ENCODE assay signal across 10 cellular contexts in genomic region chr2:237181844-237182243, GRCh38.
DNase-seq lines count a peak whose midpoint lies in the region; ATAC-seq and TF ChIP-seq lines count a peak whose summit lies in the region.
"Had no signal": no experiment of that assay in that cellular context is flagged by ENCODE, and none has a peak within 500 bp of the region (broad histone marks: within the 10 kb centered on the region; RNA-seq: fewer than 3 reads in every experiment).

No MANE protein-coding gene starts in this region.

- H3K36me3 ChIP-seq in MG63 (no peaks in the 10 kb centered on the region), mesenchymal stem cell (ENCODE audit: control insufficient read depth in 1 of 2, insufficient read depth in 2 of 2, low read depth in 1 of 2, low read length in 2 of 2) (no peaks in the 10 kb centered on the region), urinary bladder (ENCODE audit: insufficient read depth) (no peaks in the 10 kb centered on the region)

- ATAC-seq in HG03159 (IDR thresholded peaks at IDR 0.05; ENCODE audit: unreplicated experiment) = no peak
- ATAC-seq: activated CD8-positive, alpha-beta T cell treated with anti-CD3 and anti-CD28 coated beads, Interleukin-2, amount 10 ng/mL, durations not matched to agents 7 days and 5 days had no signal

- no peak overlapping the region for H2BK5ac ChIP-seq in mesenchymal stem cell (ENCODE audit: low read depth, low read length, poor library complexity, severe bottlenecking)

- H3K36me3 Mint-ChIP-seq in glutamatergic neuron (ENCODE audit: unreplicated experiment) = no peaks in the 10 kb centered on the region

- WGBS in mesenchymal stem cell = 10% methylated on average over 4 of the region's 4 CpGs
- 29% methylated on average over 4 of the region's 4 CpGs for WGBS in urinary bladder

- no peak overlapping the region for H3K4me3 ChIP-seq in MG63
- H3K4me3 ChIP-seq in mesenchymal stem cell (ENCODE audit: insufficient read depth in 1 of 2, low read depth in 1 of 2, low read length in 2 of 2) = no peak overlapping the region
- no peak overlapping the region for H3K4me3 ChIP-seq in urinary bladder (ENCODE audit: low read depth, low read length)

- peak overlapping the region; percentile 80 to 94 for H3K4ac ChIP-seq in mesenchymal stem cell (ENCODE audit: low read depth in 1 of 2, low read length in 2 of 2)

- no peak overlapping the region for H2BK15ac ChIP-seq in mesenchymal stem cell (ENCODE audit: low read depth, poor library complexity, severe bottlenecking)

- peak overlapping the region; percentile 89 for H2BK120ac ChIP-seq in mesenchymal stem cell (ENCODE audit: low read depth, low read length)

- H3K4me3 Mint-ChIP-seq in glutamatergic neuron (ENCODE audit: unreplicated experiment) = no peak overlapping the region
- H3K4me3 Mint-ChIP-seq: activated CD8-positive, alpha-beta T cell treated with anti-CD3 and anti-CD28 coated beads, Interleukin-2, amount 10 ng/mL, durations not matched to agents 7 days and 5 days; neural crest cell had no signal

- peak overlapping the region; percentile 98 to 99 for H3K18ac ChIP-seq in mesenchymal stem cell (ENCODE audit: low read depth in 1 of 2, low read length in 2 of 2)

- no peaks in the 10 kb centered on the region for H3K27me3 ChIP-seq in MG63
- no peaks in the 10 kb centered on the region for H3K27me3 ChIP-seq in mesenchymal stem cell (ENCODE audit: control insufficient read depth in 1 of 2, insufficient read depth in 1 of 2, low read length in 2 of 2)

- H2AFZ ChIP-seq in mesenchymal stem cell (ENCODE audit: low read depth, low read length) = no peak overlapping the region

- H3K14ac ChIP-seq in mesenchymal stem cell (ENCODE audit: low read length in 2 of 2) = no peak overlapping the region

- no peaks in the 10 kb centered on the region for H3K27me3 Mint-ChIP-seq in glutamatergic neuron (ENCODE audit: unreplicated experiment)

- H3K4me1 Mint-ChIP-seq in glutamatergic neuron (ENCODE audit: low read depth, unreplicated experiment) = no peaks in the 10 kb centered on the region
- H3K4me1 Mint-ChIP-seq: neural crest cell had no signal

- no peak overlapping the region for H2AK5ac ChIP-seq in mesenchymal stem cell (ENCODE audit: low read length, severe bottlenecking)

- no peak overlapping the region for H3K4me2 ChIP-seq in mesenchymal stem cell (ENCODE audit: low read length, poor library complexity, severe bottlenecking)

- peak overlapping the region; percentile 61 to 94 for H2BK12ac ChIP-seq in mesenchymal stem cell (ENCODE audit: low read length in 2 of 2)

- peaks cover 14% of the 10 kb centered on the region for H3K4me1 ChIP-seq in mesenchymal stem cell (ENCODE audit: control insufficient read depth, insufficient read depth, low read depth, low read length)
- H3K4me1 ChIP-seq in urinary bladder (ENCODE audit: insufficient read depth) = no peaks in the 10 kb centered on the region

- no peak overlapping the region for H3K23ac ChIP-seq in mesenchymal stem cell (ENCODE audit: low read length in 2 of 2)

- peak; percentile 70 for DNase-seq in MG63
- peak; percentile 51 for DNase-seq in dedifferentiated amniotic fluid mesenchymal stem cell (ENCODE audit: extremely low spot score)
- DNase-seq in mesenchymal stem cell = peak; percentile 97
- no peak for DNase-seq in glutamatergic neuron
- DNase-seq in NCI-H446 treated with DMSO at 0.1 percent for 48 hours (lab: John Stamatoyannopoulos, UW) = no peak
- DNase-seq: activated CD8-positive, alpha-beta T cell treated with anti-CD3 and anti-CD28 coated beads, Interleukin-2, amount 10 ng/mL, durations not matched to agents 7 days and 5 days; amniotic stem cell had no signal

- H4K8ac ChIP-seq in mesenchymal stem cell (ENCODE audit: low read length) = peak overlapping the region; percentile 79

- no peaks in the 10 kb centered on the region for H3K79me1 ChIP-seq in mesenchymal stem cell (replicated peaks; ENCODE audit: low read length, poor library complexity, severe bottlenecking)

- H3K9ac ChIP-seq in mesenchymal stem cell (ENCODE audit: low read length) = peak overlapping the region; percentile 61

- H3K27ac Mint-ChIP-seq in glutamatergic neuron (ENCODE audit: unreplicated experiment) = no peak overlapping the region
- H3K27ac Mint-ChIP-seq: activated CD8-positive, alpha-beta T cell treated with anti-CD3 and anti-CD28 coated beads, Interleukin-2, amount 10 ng/mL, durations not matched to agents 7 days and 5 days had no signal

- H3K27ac ChIP-seq in mesenchymal stem cell (ENCODE audit: low read length, poor library complexity, severe bottlenecking) = peak overlapping the region; percentile 43
- peak overlapping the region; percentile 52 for H3K27ac ChIP-seq in urinary bladder (ENCODE audit: low read depth)

- H3K9me3 ChIP-seq in MG63 = no peaks in the 10 kb centered on the region
- H3K9me3 ChIP-seq in mesenchymal stem cell (ENCODE audit: control insufficient read depth, low read length) = no peaks in the 10 kb centered on the region

- H4K91ac ChIP-seq in mesenchymal stem cell (ENCODE audit: low read length) = no peak overlapping the region

- TF ChIP-seq CTCF in glutamatergic neuron (IDR thresholded peaks at IDR 0.05; ENCODE audit: partially characterized antibody, unreplicated experiment) = no peak

- no peaks in the 10 kb centered on the region for H3K9me3 Mint-ChIP-seq in glutamatergic neuron (ENCODE audit: unreplicated experiment)
- H3K9me3 Mint-ChIP-seq: neural crest cell had no signal

Comparison
In these comparisons a context has a peak if more than half of its experiments do, and no peak if none do; other contexts are left out.
1. DNase-seq: peak in MG63 (single experiment), dedifferentiated amniotic fluid mesenchymal stem cell (single experiment) and mesenchymal stem cell (single experiment); none in glutamatergic neuron (single experiment) and NCI-H446 treated with DMSO at 0.1 percent for 48 hours (single experiment).